ENCODE assay signal across 8 cellular contexts in genomic region chr6:35522660-35523658, GRCh38. TPM values are rescaled to one million over a fixed set of nuclear protein-coding genes. Genes with fewer than 3 reads are reported as not detected.
DNase-seq lines count a peak whose midpoint lies in the region; ATAC-seq and TF ChIP-seq lines count a peak whose summit lies in the region.

No MANE protein-coding gene starts in this region.

- intact Hi-C loops in esophagus muscularis mucosa (cut with DNase I): loop anchor here (1.0 to 10.0 kb wide), 4 partner anchors 39 to 214 kb away; partner anchors contain the start of gene ARMC12
- intact Hi-C loops in natural killer cell (cut with micrococcal nuclease): loop anchor here (1.0 to 2.0 kb wide), 2 partner anchors 30 to 214 kb away; partner anchors contain the start of gene ARMC12

- WGBS in esophagus muscularis mucosa: 43% methylated on average over 23 of the region's 32 CpGs

- H3K27me3 Mint-ChIP-seq in natural killer cell (ENCODE audit: low read depth in 2 of 2): peaks cover 0 to 2% of the 10 kb centered on the region in 2 donors

- peak overlapping the region; percentile 71 for H3K4me3 Mint-ChIP-seq in natural killer cell
- peak overlapping the region; percentile 58 for H3K4me3 Mint-ChIP-seq in stimulated activated effector memory CD8-positive, alpha-beta T cell treated with anti-CD3 and anti-CD28 coated beads, Interleukin-12 subunit alpha, Interleukin-12 subunit beta, amount 100 ng/mL, for 72 hours

- TF ChIP-seq CTCF in esophagus muscularis mucosa (IDR thresholded peaks at IDR 0.05) (peak in 2 of 3 experiments; percentile 98), natural killer cell (IDR thresholded peaks at IDR 0.05) (peak; percentile 92)

- H3K4me1 ChIP-seq in esophagus muscularis mucosa: peaks cover 0 to 10% (median 6%) of the 10 kb centered on the region in 4 donors

- peak overlapping the region; percentile 5 to 38 (median 26) for H3K4me3 ChIP-seq in esophagus muscularis mucosa

- peak overlapping the region; percentile 76 for H3K27ac Mint-ChIP-seq in natural killer cell
- peak overlapping the region; percentile 52 for H3K27ac Mint-ChIP-seq in stimulated activated effector memory CD8-positive, alpha-beta T cell treated with anti-CD3 and anti-CD28 coated beads, Interleukin-12 subunit alpha, Interleukin-12 subunit beta, amount 100 ng/mL, for 72 hours

- no peaks in the 10 kb centered on the region for H3K36me3 Mint-ChIP-seq in natural killer cell
- H3K36me3 Mint-ChIP-seq in stimulated activated effector memory CD8-positive, alpha-beta T cell treated with anti-CD3 and anti-CD28 coated beads, Interleukin-12 subunit alpha, Interleukin-12 subunit beta, amount 100 ng/mL, for 72 hours: peaks cover 5% of the 10 kb centered on the region

- H3K36me3 ChIP-seq in esophagus muscularis mucosa: no peaks in the 10 kb centered on the region

- no peak for TF ChIP-seq POLR2A in esophagus muscularis mucosa (IDR thresholded peaks at IDR 0.05; ENCODE audit: low read depth)

- peaks cover 41 to 47% of the 10 kb centered on the region in 2 donors for H3K4me1 Mint-ChIP-seq in natural killer cell
- peaks cover 43% of the 10 kb centered on the region for H3K4me1 Mint-ChIP-seq in stimulated activated effector memory CD8-positive, alpha-beta T cell treated with anti-CD3 and anti-CD28 coated beads, Interleukin-12 subunit alpha, Interleukin-12 subunit beta, amount 100 ng/mL, for 72 hours

- no peaks in the 10 kb centered on the region for H3K9me3 ChIP-seq in esophagus muscularis mucosa

- DNase-seq in DMS 273 (lab: John Stamatoyannopoulos, UW; ENCODE audit: unreplicated experiment) (peak; percentile 89), NOMO-1 treated with dmso at 0.1 percent for 144 hours (lab: John Stamatoyannopoulos, UW; ENCODE audit: unreplicated experiment) (peak; percentile 2), activated T-cell treated with anti-CD3 and anti-CD28 coated beads for 4 hours (peak; percentile 73), esophagus muscularis mucosa (ENCODE audit: extremely low spot score) (peak; percentile 96), natural killer cell (peak; percentile 58)
- DNase-seq in stimulated activated effector memory CD8-positive, alpha-beta T cell treated with anti-CD3 and anti-CD28 coated beads, Interleukin-12 subunit alpha, Interleukin-12 subunit beta, amount 100 ng/mL, for 72 hours (ENCODE audit: low spot score in 2 of 2): peak; percentile 76 to 86

- TF ChIP-seq EP300 in esophagus muscularis mucosa (IDR thresholded peaks at IDR 0.05): no peak

- no peaks in the 10 kb centered on the region for H3K9me3 Mint-ChIP-seq in natural killer cell
- H3K9me3 Mint-ChIP-seq in stimulated activated effector memory CD8-positive, alpha-beta T cell treated with anti-CD3 and anti-CD28 coated beads, Interleukin-12 subunit alpha, Interleukin-12 subunit beta, amount 100 ng/mL, for 72 hours: no peaks in the 10 kb centered on the region

- peak; percentile 59 for ATAC-seq in HG03342 (IDR thresholded peaks at IDR 0.05; ENCODE audit: unreplicated experiment)
- ATAC-seq in natural killer cell: peak; percentile 79 to 91 (median 82)
- peak; percentile 91 for ATAC-seq in stimulated activated effector memory CD8-positive, alpha-beta T cell treated with anti-CD3 and anti-CD28 coated beads, Interleukin-12 subunit alpha, Interleukin-12 subunit beta, amount 100 ng/mL, for 72 hours
- ATAC-seq in HG03025 (IDR thresholded peaks at IDR 0.05; ENCODE audit: low FRiP score, unreplicated experiment): no peak

- no peaks in the 10 kb centered on the region for H3K27me3 ChIP-seq in esophagus muscularis mucosa

- H3K27ac ChIP-seq in esophagus muscularis mucosa (replicated peaks in 1 of 4): no peak overlapping the region

RNA-seq across cellular contexts. Expression of gene TULP1, which starts 10.3 kb away (rescaled TPM):
- total RNA-seq in esophagus muscularis mucosa (1 to 10 TPM in 1 of 4 donors, not detected in 3; 1.2 TPM), natural killer cell (not detected)

RNA-seq across cellular contexts. Expression of gene TEAD3, which starts 26.1 kb away (rescaled TPM):
- total RNA-seq in esophagus muscularis mucosa (100 to 1,000 TPM in 1 of 4 donors, 10 to 100 TPM in 3; 71.4 to 123 (median 78.5) TPM), natural killer cell (under 1 TPM in 1 of 3 donors, not detected in 2; 0.39 TPM)

RNA-seq across cellular contexts. Expression of gene RPL10A, which starts 54.8 kb away (rescaled TPM):
- 1,000 to 10,000 TPM; 1,484 to 1,840 (median 1,566) TPM for total RNA-seq in esophagus muscularis mucosa
- 100 to 1,000 TPM; 723 to 943 (median 942) TPM for total RNA-seq in natural killer cell

Comparison
In these comparisons a context has a peak if more than half of its experiments do, and no peak if none do; other contexts are left out.
1. DNase-seq: peak in every context shown above with its lines; median percentile 96 in esophagus muscularis mucosa; 89 in DMS 273; 81 in stimulated activated effector memory CD8-positive, alpha-beta T cell treated with anti-CD3 and anti-CD28 coated beads, Interleukin-12 subunit alpha, Interleukin-12 subunit beta, amount 100 ng/mL, for 72 hours; 73 in activated T-cell treated with anti-CD3 and anti-CD28 coated beads for 4 hours; 58 in natural killer cell; 2 in NOMO-1 treated with dmso at 0.1 percent for 144 hours.
2. RNA of gene TEAD3, which starts 26.1 kb away (total RNA-seq): 71.4 to 123 TPM in esophagus muscularis mucosa; 0.39 TPM in natural killer cell; every median in the first group is over 10 times any median in the second.